Comparison of ENCODE assay signal across 26 cellular contexts in genomic region chr13:113769881-113770280, GRCh38.
"Had no signal": no experiment of that assay in that cellular context is flagged by ENCODE, and none has a peak within 500 bp of the region (broad histone marks: within the 10 kb centered on the region; RNA-seq: fewer than 3 reads in every experiment).

No MANE protein-coding gene starts in this region.

- H3K27ac Mint-ChIP-seq: activated CD4-positive, alpha-beta memory T cell treated with anti-CD3 and anti-CD28 coated beads for 36 hours; activated CD4-positive, alpha-beta T cell treated with anti-CD3 and anti-CD28 coated beads, Interleukin-2, amount 10 ng/mL, durations not matched to agents 24 days and 14 days; activated naive CD4-positive, alpha-beta T cell treated with anti-CD3 and anti-CD28 coated beads, Interleukin-2, amount 50 U/mL, for 72 hours; activated T-helper 17 cell treated with anti-CD3 and anti-CD28 coated beads, Interleukin-2, amount 50 U/mL, for 72 hours; dendritic cell treated with granulocyte-macrophage colony-stimulating factor and Interleukin-4, amounts not matched to agents 40 ng/mL and 50 ng/mL, for 4 days; naive thymus-derived CD8-positive, alpha-beta T cell; neural progenitor cell; stimulated activated memory B cell treated with anti-CD40 and anti-IgM and Interleukin-4, amounts not matched to agents 10 μg/mL and 1 μg/mL and 100 μg/mL, for 72 hours; stimulated activated naive CD8-positive, alpha-beta T cell treated with anti-CD3 and anti-CD28 coated beads, Interleukin-15, amount 100 ng/mL, for 72 hours had no signal

- H3K4me1 ChIP-seq: breast epithelium, gastrocnemius medialis, neural progenitor cell, parathyroid adenoma, right atrium auricular region, thyroid gland had no signal

- ATAC-seq: activated naive CD4-positive, alpha-beta T cell treated with anti-CD3 and anti-CD28 coated beads, Interleukin-2, amount 50 U/mL, for 72 hours; activated T-helper 17 cell treated with anti-CD3 and anti-CD28 coated beads, Interleukin-2, amount 50 U/mL, for 72 hours; gastrocnemius medialis; naive thymus-derived CD8-positive, alpha-beta T cell; stimulated activated memory B cell treated with anti-CD40 and anti-IgM and Interleukin-4, amounts not matched to agents 10 μg/mL and 1 μg/mL and 100 μg/mL, for 72 hours; stimulated activated naive CD8-positive, alpha-beta T cell treated with anti-CD3 and anti-CD28 coated beads, Interleukin-15, amount 100 ng/mL, for 72 hours had no signal

- H3K9me3 Mint-ChIP-seq: activated naive CD4-positive, alpha-beta T cell treated with anti-CD3 and anti-CD28 coated beads, Interleukin-2, amount 50 U/mL, for 72 hours; central memory CD8-positive, alpha-beta T cell; dendritic cell treated with granulocyte-macrophage colony-stimulating factor and Interleukin-4, amounts not matched to agents 40 ng/mL and 50 ng/mL, for 4 days; neural progenitor cell had no signal

- H3K27me3 Mint-ChIP-seq: activated CD4-positive, alpha-beta T cell treated with anti-CD3 and anti-CD28 coated beads, Interleukin-2, amount 10 ng/mL, durations not matched to agents 24 days and 14 days; activated T-helper 17 cell treated with anti-CD3 and anti-CD28 coated beads, Interleukin-2, amount 50 U/mL, for 72 hours had no signal

- H3K4me3 ChIP-seq: breast epithelium, gastrocnemius medialis, neural progenitor cell, right atrium auricular region, thyroid gland, upper lobe of left lung had no signal

- H3K36me3 Mint-ChIP-seq: activated CD4-positive, alpha-beta memory T cell treated with anti-CD3 and anti-CD28 coated beads for 36 hours; activated naive CD4-positive, alpha-beta T cell treated with anti-CD3 and anti-CD28 coated beads, Interleukin-2, amount 50 U/mL, for 72 hours; neural progenitor cell; stimulated activated memory B cell treated with anti-CD40 and anti-IgM and Interleukin-4, amounts not matched to agents 10 μg/mL and 1 μg/mL and 100 μg/mL, for 72 hours had no signal

- DNase-seq: activated CD4-positive, alpha-beta memory T cell treated with anti-CD3 and anti-CD28 coated beads for 36 hours; activated CD4-positive, alpha-beta T cell treated with anti-CD3 and anti-CD28 coated beads, Interleukin-2, amount 10 ng/mL, durations not matched to agents 24 days and 14 days; activated CD4-positive, CD25-positive, alpha-beta regulatory T cell treated with anti-CD3 and anti-CD28 coated beads, Interleukin-2, amount 50 U/mL, for 72 hours; activated CD8-positive, alpha-beta memory T cell treated with anti-CD3 and anti-CD28 coated beads, Interleukin-2, amount 50 U/mL, for 48 hours; activated naive CD4-positive, alpha-beta T cell; activated T-cell treated with anti-CD3 and anti-CD28 coated beads, Interleukin-2, amount 50 U/mL, for 4 hours; effector CD4-positive, alpha-beta T cell; gastrocnemius medialis; glutamatergic neuron; naive thymus-derived CD8-positive, alpha-beta T cell; occipital lobe; stimulated activated CD4-positive, alpha-beta T cell treated with anti-CD3 and anti-CD28 coated beads, Interleukin-4, amount 100 ng/mL, for 4 hours; stimulated activated CD8-positive, alpha-beta memory T cell treated with anti-CD3 and anti-CD28 coated beads, Interleukin-4, amount 100 ng/mL, for 48 hours; stimulated activated naive CD8-positive, alpha-beta T cell treated with anti-CD3 and anti-CD28 coated beads, Interleukin-15, amount 100 ng/mL, for 72 hours; T-helper 2 cell; thyroid gland; upper lobe of left lung had no signal

- H3K27ac ChIP-seq: breast epithelium, gastrocnemius medialis, neural progenitor cell, parathyroid adenoma, right atrium auricular region, thyroid gland, upper lobe of left lung had no signal

- H3K4me1 Mint-ChIP-seq: central memory CD8-positive, alpha-beta T cell; stimulated activated memory B cell treated with anti-CD40 and anti-IgM and Interleukin-4, amounts not matched to agents 10 μg/mL and 1 μg/mL and 100 μg/mL, for 72 hours had no signal

- H3K27me3 ChIP-seq: breast epithelium, neural progenitor cell, right atrium auricular region, thyroid gland, upper lobe of left lung had no signal

- H3K9me3 ChIP-seq: breast epithelium, gastrocnemius medialis, right atrium auricular region, thyroid gland, upper lobe of left lung had no signal

- H3K4me3 Mint-ChIP-seq: activated CD4-positive, alpha-beta memory T cell treated with anti-CD3 and anti-CD28 coated beads for 36 hours; activated CD4-positive, alpha-beta T cell treated with anti-CD3 and anti-CD28 coated beads, Interleukin-2, amount 10 ng/mL, durations not matched to agents 24 days and 14 days; activated T-cell treated with anti-CD3 and anti-CD28 coated beads, Interleukin-2, amount 50 U/mL, for 4 hours; activated T-helper 17 cell treated with anti-CD3 and anti-CD28 coated beads, Interleukin-2, amount 50 U/mL, for 72 hours; central memory CD8-positive, alpha-beta T cell; dendritic cell treated with granulocyte-macrophage colony-stimulating factor and Interleukin-4, amounts not matched to agents 40 ng/mL and 50 ng/mL, for 4 days; naive thymus-derived CD8-positive, alpha-beta T cell; neural progenitor cell; stimulated activated memory B cell treated with anti-CD40 and anti-IgM and Interleukin-4, amounts not matched to agents 10 μg/mL and 1 μg/mL and 100 μg/mL, for 72 hours; stimulated activated naive CD8-positive, alpha-beta T cell treated with anti-CD3 and anti-CD28 coated beads, Interleukin-15, amount 100 ng/mL, for 72 hours had no signal

- H3K36me3 ChIP-seq: breast epithelium, gastrocnemius medialis, neural progenitor cell, right atrium auricular region, thyroid gland, upper lobe of left lung had no signal
